ENCODE assay signal across 9 cellular contexts in genomic region chr1:180156201-180156600, GRCh38. TPM values are rescaled to one million over a fixed set of nuclear protein-coding genes. Genes with fewer than 3 reads are reported as not detected.
A peak's percentile ranks its signal among the peaks of the same experiment; 100 is the strongest.
DNase-seq lines count a peak whose midpoint lies in the region; ATAC-seq lines count a peak whose summit lies in the region.
"Had no signal": no experiment of that assay in that cellular context is flagged by ENCODE, and none has a peak within 500 bp of the region (broad histone marks: within the 10 kb centered on the region; RNA-seq: fewer than 3 reads in every experiment).

No MANE protein-coding gene starts in this region.

- no peak overlapping the region for H3K27ac Mint-ChIP-seq in activated CD4-positive, alpha-beta memory T cell treated with anti-CD3 and anti-CD28 coated beads for 36 hours
- H3K27ac Mint-ChIP-seq in activated CD4-positive, alpha-beta memory T cell treated with anti-CD3 and anti-CD28 coated beads, Interleukin-2, amount 10 ng/mL, durations not matched to agents 7 days and 5 days = no peak overlapping the region
- peak overlapping the region; percentile 96 for H3K27ac Mint-ChIP-seq in T-helper 17 cell
- H3K27ac Mint-ChIP-seq in stimulated activated naive CD8-positive, alpha-beta T cell treated with anti-CD3 and anti-CD28 coated beads, Interleukin-15, amount 100 ng/mL, for 72 hours = no peak overlapping the region

- H3K9me3 ChIP-seq in T-helper 17 cell (ENCODE audit: control insufficient read depth, low read length, poor library complexity, severe bottlenecking) = no peaks in the 10 kb centered on the region

- intact Hi-C loops in activated CD4-positive, alpha-beta memory T cell treated with anti-CD3 and anti-CD28 coated beads for 36 hours (cut with micrococcal nuclease) = loop anchor here (5.0 to 10.0 kb wide), 2 partner anchors 341 to 476 kb away; partner anchors contain the start of gene XPR1

- ATAC-seq in T-helper 17 cell = no peak
- no peak for ATAC-seq in stimulated activated naive CD8-positive, alpha-beta T cell treated with anti-CD3 and anti-CD28 coated beads, Interleukin-15, amount 100 ng/mL, for 72 hours

- DNase-seq in activated CD4-positive, alpha-beta memory T cell treated with anti-CD3 and anti-CD28 coated beads for 36 hours = no peak
- no peak for DNase-seq in activated CD4-positive, alpha-beta memory T cell treated with anti-CD3 and anti-CD28 coated beads, Interleukin-2, amount 10 ng/mL, durations not matched to agents 7 days and 5 days
- DNase-seq in T-helper 17 cell = no peak
- DNase-seq in globus pallidus (ENCODE audit: low spot score) = peak; percentile 40
- no peak for DNase-seq in stimulated activated naive CD8-positive, alpha-beta T cell treated with anti-CD3 and anti-CD28 coated beads, Interleukin-15, amount 100 ng/mL, for 72 hours
- DNase-seq in stimulated activated CD4-positive, alpha-beta T cell treated with anti-CD3 and anti-CD28 coated beads, Interleukin-1b, Interleukin-23, amount 100 ng/mL, for 48 hours = no peak
- DNase-seq in COLO829 (ENCODE audit: low spot score) = no peak
- no peak for DNase-seq in GM19240 (ENCODE audit: insufficient read length, low spot score)
- DNase-seq: amygdala had no signal

- H3K9me3 Mint-ChIP-seq in activated CD4-positive, alpha-beta memory T cell treated with anti-CD3 and anti-CD28 coated beads for 36 hours = no peaks in the 10 kb centered on the region
- no peaks in the 10 kb centered on the region for H3K9me3 Mint-ChIP-seq in activated CD4-positive, alpha-beta memory T cell treated with anti-CD3 and anti-CD28 coated beads, Interleukin-2, amount 10 ng/mL, durations not matched to agents 7 days and 5 days
- H3K9me3 Mint-ChIP-seq in stimulated activated naive CD8-positive, alpha-beta T cell treated with anti-CD3 and anti-CD28 coated beads, Interleukin-15, amount 100 ng/mL, for 72 hours = no peaks in the 10 kb centered on the region

- POLR2A ChIA-PET in activated CD4-positive, alpha-beta memory T cell treated with anti-CD3 and anti-CD28 coated beads for 36 hours (lab: Charles Lee) = no interaction called here
- POLR2A ChIA-PET in activated CD4-positive, alpha-beta memory T cell treated with anti-CD3 and anti-CD28 coated beads, Interleukin-2, amount 10 ng/mL, durations not matched to agents 7 days and 5 days (lab: Charles Lee) = no interaction called here

- H3K27me3 Mint-ChIP-seq in activated CD4-positive, alpha-beta memory T cell treated with anti-CD3 and anti-CD28 coated beads for 36 hours = no peaks in the 10 kb centered on the region
- H3K27me3 Mint-ChIP-seq in activated CD4-positive, alpha-beta memory T cell treated with anti-CD3 and anti-CD28 coated beads, Interleukin-2, amount 10 ng/mL, durations not matched to agents 7 days and 5 days = no peaks in the 10 kb centered on the region
- no peaks in the 10 kb centered on the region for H3K27me3 Mint-ChIP-seq in T-helper 17 cell
- H3K27me3 Mint-ChIP-seq in stimulated activated naive CD8-positive, alpha-beta T cell treated with anti-CD3 and anti-CD28 coated beads, Interleukin-15, amount 100 ng/mL, for 72 hours = no peaks in the 10 kb centered on the region

- H3K36me3 Mint-ChIP-seq in activated CD4-positive, alpha-beta memory T cell treated with anti-CD3 and anti-CD28 coated beads for 36 hours = no peaks in the 10 kb centered on the region
- peaks cover 6% of the 10 kb centered on the region for H3K36me3 Mint-ChIP-seq in activated CD4-positive, alpha-beta memory T cell treated with anti-CD3 and anti-CD28 coated beads, Interleukin-2, amount 10 ng/mL, durations not matched to agents 7 days and 5 days (ENCODE audit: low read depth)
- H3K36me3 Mint-ChIP-seq in T-helper 17 cell (ENCODE audit: low read depth) = peaks cover 5% of the 10 kb centered on the region

- peaks cover 31% of the 10 kb centered on the region for H3K4me1 Mint-ChIP-seq in activated CD4-positive, alpha-beta memory T cell treated with anti-CD3 and anti-CD28 coated beads for 36 hours (ENCODE audit: low read depth)
- H3K4me1 Mint-ChIP-seq in activated CD4-positive, alpha-beta memory T cell treated with anti-CD3 and anti-CD28 coated beads, Interleukin-2, amount 10 ng/mL, durations not matched to agents 7 days and 5 days = peaks cover 28% of the 10 kb centered on the region
- H3K4me1 Mint-ChIP-seq in T-helper 17 cell = peaks cover 33% of the 10 kb centered on the region
- H3K4me1 Mint-ChIP-seq in stimulated activated naive CD8-positive, alpha-beta T cell treated with anti-CD3 and anti-CD28 coated beads, Interleukin-15, amount 100 ng/mL, for 72 hours = peaks cover 56% of the 10 kb centered on the region

- H3K4me3 Mint-ChIP-seq in activated CD4-positive, alpha-beta memory T cell treated with anti-CD3 and anti-CD28 coated beads for 36 hours = peak overlapping the region; percentile 18
- no peak overlapping the region for H3K4me3 Mint-ChIP-seq in activated CD4-positive, alpha-beta memory T cell treated with anti-CD3 and anti-CD28 coated beads, Interleukin-2, amount 10 ng/mL, durations not matched to agents 7 days and 5 days
- peak overlapping the region; percentile 45 for H3K4me3 Mint-ChIP-seq in T-helper 17 cell
- peak overlapping the region; percentile 16 to 84 for H3K4me3 Mint-ChIP-seq in stimulated activated naive CD8-positive, alpha-beta T cell treated with anti-CD3 and anti-CD28 coated beads, Interleukin-15, amount 100 ng/mL, for 72 hours

- CTCF ChIA-PET in activated CD4-positive, alpha-beta memory T cell treated with anti-CD3 and anti-CD28 coated beads for 36 hours (lab: Charles Lee) = interaction anchor here (0.7 to 3.5 kb wide), 2 partner anchors 18 to 23 kb away, joined by 3 to 15 read pairs; no protein-coding TSS in a partner anchor
- CTCF ChIA-PET in activated CD4-positive, alpha-beta memory T cell treated with anti-CD3 and anti-CD28 coated beads, Interleukin-2, amount 10 ng/mL, durations not matched to agents 7 days and 5 days (lab: Charles Lee) = interaction anchor here (1.0 to 4.2 kb wide), 2 partner anchors 13 to 23 kb away, joined by 3 to 23 read pairs; no protein-coding TSS in a partner anchor

RNA-seq across cellular contexts. Expression of gene QSOX1, which starts 1.5 kb away (rescaled TPM):
- 10 to 100 TPM; 40.3 to 42.4 TPM for total RNA-seq in activated CD4-positive, alpha-beta memory T cell treated with anti-CD3 and anti-CD28 coated beads for 36 hours
- 10 to 100 TPM; 28.9 to 35.1 TPM for total RNA-seq in activated CD4-positive, alpha-beta memory T cell treated with anti-CD3 and anti-CD28 coated beads, Interleukin-2, amount 10 ng/mL, durations not matched to agents 7 days and 5 days
- total RNA-seq in T-helper 17 cell = 10 to 100 TPM; 22.0 to 25.0 TPM
